9 cellular contexts compared by ENCODE assay signal in the genomic region with DNA sequence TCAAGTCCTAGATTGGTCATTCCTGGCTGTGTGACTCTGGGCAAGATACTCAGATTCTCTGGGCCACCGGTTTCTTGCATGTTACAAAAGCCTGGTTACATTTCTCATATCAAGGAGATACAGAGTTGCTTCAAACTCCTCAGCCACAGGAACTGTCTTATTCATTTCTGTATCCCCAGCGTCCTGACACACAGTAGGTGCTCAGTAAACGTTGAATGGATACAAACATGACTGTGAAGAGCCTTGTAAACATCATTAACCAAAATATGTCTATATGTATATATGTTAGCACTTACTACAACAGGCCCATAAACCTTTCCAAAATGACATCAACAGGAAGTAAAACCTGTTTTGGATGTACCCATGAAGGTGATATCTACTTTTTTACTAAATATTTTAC. TPM values are rescaled to one million over a fixed set of nuclear protein-coding genes. Genes with fewer than 3 reads are reported as not detected.
DNase-seq lines count a peak whose midpoint lies in the region; ATAC-seq, FAIRE-seq and TF ChIP-seq lines count a peak whose summit lies in the region.
"Had no signal": no experiment of that assay in that cellular context is flagged by ENCODE, and none has a peak within 500 bp of the region (broad histone marks: within the 10 kb centered on the region; RNA-seq: fewer than 3 reads in every experiment).

No MANE protein-coding gene starts in this region.

- H3K36me3 Mint-ChIP-seq in nephron progenitor cell (ENCODE audit: low read depth): no peaks in the 10 kb centered on the region

- H3K27me3 ChIP-seq in BLaER1 treated with 17β-estradiol and CSF1 and Interleukin-3, amounts not matched to agents 10 nM and 100 nM: no peaks in the 10 kb centered on the region
- no peaks in the 10 kb centered on the region for H3K27me3 ChIP-seq in Karpas-422 (ENCODE audit: low read length)
- no peaks in the 10 kb centered on the region for H3K27me3 ChIP-seq in bronchial epithelial cell (ENCODE audit: control insufficient read depth, insufficient read depth, low read length)

- no peak for FAIRE-seq in bronchial epithelial cell (lab: Jason Lieb, UNC)

- no peak overlapping the region for H3K27ac Mint-ChIP-seq in nephron progenitor cell

- TF ChIP-seq CTCF in bronchial epithelial cell (IDR thresholded peaks at IDR 0.05; ENCODE audit: insufficient read depth, low read length, severe bottlenecking) (no peak), nephron progenitor cell (IDR thresholded peaks at IDR 0.05) (no peak)

- DNase-seq in Karpas-422 (no peak), bronchial epithelial cell (ENCODE audit: low read depth) (no peak), nephron progenitor cell (no peak), NCI-H1105 (lab: John Stamatoyannopoulos, UW) (no peak), NCI-H446 treated with DMSO at 0.1 percent for 48 hours (lab: John Stamatoyannopoulos, UW) (no peak)
- DNase-seq: OCI-M1 had no signal

- peak overlapping the region; percentile 92 to 99 (median 95); a peak in 20 of 22 replicates for H3K4me2 ChIP-seq in BLaER1 treated with 17β-estradiol and CSF1 and Interleukin-3, amounts not matched to agents 10 nM and 100 nM
- H3K4me2 ChIP-seq in Karpas-422 (ENCODE audit: low read depth, low read length, poor library complexity, severe bottlenecking): peak overlapping the region; percentile 89

- H3K4me1 ChIP-seq in BLaER1 treated with 17β-estradiol and CSF1 and Interleukin-3, amounts not matched to agents 10 nM and 100 nM: peaks cover 18 to 48% (median 36%) of the 10 kb centered on the region in 10 experiments
- peaks cover 21% of the 10 kb centered on the region for H3K4me1 ChIP-seq in Karpas-422 (ENCODE audit: low read length)

- H3K9me2 ChIP-seq in Karpas-422 (replicated peaks; ENCODE audit: insufficient read depth, low read length): no peaks in the 10 kb centered on the region

- H3K9me3 Mint-ChIP-seq in nephron progenitor cell: no peaks in the 10 kb centered on the region

- ATAC-seq in GM21360 (IDR thresholded peaks at IDR 0.05; ENCODE audit: unreplicated experiment) (no peak), GM18868 (IDR thresholded peaks at IDR 0.05; ENCODE audit: unreplicated experiment) (no peak)

- no peak overlapping the region for H3K27ac ChIP-seq in BLaER1 treated with 17β-estradiol and CSF1 and Interleukin-3, amounts not matched to agents 10 nM and 100 nM
- no peak overlapping the region for H3K27ac ChIP-seq in Karpas-422 (ENCODE audit: low read length)

- H3K79me2 ChIP-seq in Karpas-422 (ENCODE audit: low read length): peaks cover 35% of the 10 kb centered on the region

- H3K4me1 Mint-ChIP-seq in nephron progenitor cell: peaks cover 5% of the 10 kb centered on the region

- peaks cover 0 to 3% (median 1%) of the 10 kb centered on the region in 11 experiments; a peak in 6 of 22 replicates for H3K9me3 ChIP-seq in BLaER1 treated with 17β-estradiol and CSF1 and Interleukin-3, amounts not matched to agents 10 nM and 100 nM (replicated peaks in 1 of 11)
- H3K9me3 ChIP-seq in Karpas-422 (ENCODE audit: low read length): no peaks in the 10 kb centered on the region

- peaks cover 22% of the 10 kb centered on the region for H3K27me3 Mint-ChIP-seq in nephron progenitor cell (ENCODE audit: low read depth, poor library complexity)

- H3K9ac ChIP-seq in BLaER1 treated with 17β-estradiol and CSF1 and Interleukin-3, amounts not matched to agents 10 nM and 100 nM: peak overlapping the region in 3 of 11 experiments; percentile 31 to 94 (median 90); a peak in 5 of 22 replicates
- 0 out of 2 replicates have a peak overlapping the region, but pooled peaks have one; percentile 27 for H3K9ac ChIP-seq in Karpas-422 (ENCODE audit: low read length)

- H2AFZ ChIP-seq in Karpas-422 (ENCODE audit: low read length): no peak overlapping the region

- peaks cover 11 to 49% (median 30%) of the 10 kb centered on the region in 11 experiments; a peak in 15 of 22 replicates for H4K20me1 ChIP-seq in BLaER1 treated with 17β-estradiol and CSF1 and Interleukin-3, amounts not matched to agents 10 nM and 100 nM
- H4K20me1 ChIP-seq in Karpas-422 (ENCODE audit: insufficient read depth, low read depth, low read length): no peaks in the 10 kb centered on the region

- no peak overlapping the region for H3K4me3 ChIP-seq in BLaER1 treated with 17β-estradiol and CSF1 and Interleukin-3, amounts not matched to agents 10 nM and 100 nM
- no peak overlapping the region for H3K4me3 ChIP-seq in Karpas-422 (ENCODE audit: low read length)
- H3K4me3 ChIP-seq in bronchial epithelial cell (ENCODE audit: low read depth, low read length): peak overlapping the region; percentile 79

- peaks cover 4 to 15% (median 5%) of the 10 kb centered on the region in 11 experiments; a peak in 20 of 22 replicates for H3K36me3 ChIP-seq in BLaER1 treated with 17β-estradiol and CSF1 and Interleukin-3, amounts not matched to agents 10 nM and 100 nM
- 0 out of 2 replicates have a peak, but pooled peaks cover 3% of the 10 kb centered on the region for H3K36me3 ChIP-seq in Karpas-422 (ENCODE audit: insufficient read depth, low read length)
- peaks cover 2% of the 10 kb centered on the region for H3K36me3 ChIP-seq in bronchial epithelial cell (ENCODE audit: control insufficient read depth, insufficient read depth, low read length)

- peak overlapping the region; percentile 77 for H3K4me3 Mint-ChIP-seq in nephron progenitor cell

RNA-seq across cellular contexts. Expression of a gene that starts 1.6 kb away (rescaled TPM):
- total RNA-seq in Karpas-422 (2014; rRNA removed; shearing (Covaris generic); ENCODE audit: low replicate concordance): 31.7 and 78.9 TPM in 2 replicates
- total RNA-seq in bronchial epithelial cell: 241 and 381 TPM in 2 replicates

RNA-seq across cellular contexts. Expression of a gene that starts 26.2 kb away (rescaled TPM):
- 146 and 207 TPM in 2 replicates for total RNA-seq in Karpas-422 (2014; rRNA removed; shearing (Covaris generic); ENCODE audit: low replicate concordance)
- 20.8 and 22.7 TPM in 2 replicates for total RNA-seq in bronchial epithelial cell

RNA-seq across cellular contexts. Expression of a gene that starts 26.3 kb away (rescaled TPM):
- total RNA-seq in Karpas-422 (2014; rRNA removed; shearing (Covaris generic); ENCODE audit: low replicate concordance): 19.8 and 57.5 TPM in 2 replicates
- 29.3 and 36.1 TPM in 2 replicates for total RNA-seq in bronchial epithelial cell

RNA-seq across cellular contexts. Expression of a gene that starts 33.5 kb away (rescaled TPM):
- total RNA-seq in Karpas-422 (2014; rRNA removed; shearing (Covaris generic); ENCODE audit: low replicate concordance): 22.9 and 37.5 TPM in 2 replicates
- total RNA-seq in bronchial epithelial cell: 34.8 and 46.9 TPM in 2 replicates

RNA-seq across cellular contexts. Expression of a gene that starts 49.4 kb away (rescaled TPM):
- total RNA-seq in Karpas-422 (2014; rRNA removed; shearing (Covaris generic); ENCODE audit: low replicate concordance): 4.8 and 5.8 TPM in 2 replicates
- total RNA-seq in bronchial epithelial cell: 4.2 and 5.2 TPM in 2 replicates
